Comparison of ENCODE assay signal across 14 cellular contexts in genomic region chr10:79398642-79399041, GRCh38. TPM values are rescaled to one million over a fixed set of nuclear protein-coding genes. Genes with fewer than 3 reads are reported as not detected.
DNase-seq lines count a peak whose midpoint lies in the region; ATAC-seq and TF ChIP-seq lines count a peak whose summit lies in the region.
"Had no signal": no experiment of that assay in that cellular context is flagged by ENCODE, and none has a peak within 500 bp of the region (broad histone marks: within the 10 kb centered on the region; RNA-seq: fewer than 3 reads in every experiment).

No MANE protein-coding gene starts in this region.

- H3K4me1 ChIP-seq in esophagus squamous epithelium = peaks cover 12 to 70% (median 34%) of the 10 kb centered on the region in 3 donors
- H3K4me1 ChIP-seq in tibial artery = peaks cover 5 to 74% (median 60%) of the 10 kb centered on the region in 4 donors

- TF ChIP-seq CTCF in WI38 (IDR thresholded peaks at IDR 0.05; ENCODE audit: low read depth, low read length) (no peak), esophagus squamous epithelium (IDR thresholded peaks at IDR 0.05) (no peak), nephron (IDR thresholded peaks at IDR 0.05; ENCODE audit: unreplicated experiment in 3 of 3) (no peak), tibial artery (IDR thresholded peaks at IDR 0.05) (no peak), GM10266 (IDR thresholded peaks at IDR 0.05; ENCODE audit: control insufficient read depth, insufficient read depth, low read depth, missing control alignments) (no peak)

- peak overlapping the region in 2 of 3 experiments; percentile 5 to 42 for H3K4me3 Mint-ChIP-seq in nephron
- H3K4me3 Mint-ChIP-seq: immature natural killer cell; stimulated activated naive CD8-positive, alpha-beta T cell treated with anti-CD3 and anti-CD28 coated beads, Interleukin-15, Interleukin-2, amounts not matched to agents 100 ng/mL and 50 ng/mL, for 24 hours had no signal

- H3K4me3 ChIP-seq in WI38 (ENCODE audit: low read depth, low read length) (peak overlapping the region; percentile 34), esophagus squamous epithelium (no peak overlapping the region), tibial artery (no peak overlapping the region)
- H3K4me3 ChIP-seq: body of pancreas had no signal

- peaks cover 90% of the 10 kb centered on the region for H3K4me1 Mint-ChIP-seq in nephron

- peaks cover 0 to 7% (median 0%) of the 10 kb centered on the region in 3 donors for H3K36me3 ChIP-seq in esophagus squamous epithelium
- H3K36me3 ChIP-seq in tibial artery = peaks cover 0 to 10% (median 5%) of the 10 kb centered on the region in 3 donors

- peaks cover 24% of the 10 kb centered on the region for H3K36me3 Mint-ChIP-seq in nephron (ENCODE audit: low read depth)

- DNase-seq in esophagus squamous epithelium (lab: John Stamatoyannopoulos, UW) (no peak), tibial artery (no peak), kidney tubule cell (ENCODE audit: low spot score) (no peak), GM10266 (ENCODE audit: extremely low spot score) (no peak)
- DNase-seq: activated CD4-positive, alpha-beta T cell treated with anti-CD3 and anti-CD28 coated beads, Interleukin-2, amount 50 U/mL, for 1 hour; immature natural killer cell; stimulated activated CD4-positive, alpha-beta T cell treated with anti-CD3 and anti-CD28 coated beads, Interleukin-2, amount 100 ng/mL, for 48 hours; T-helper 2 cell had no signal

- H3K27ac ChIP-seq in esophagus squamous epithelium = peak overlapping the region in 3 of 4 donors; percentile 63 to 92 (median 87)
- peak overlapping the region; percentile 88 to 89 for H3K27ac ChIP-seq in tibial artery

- ATAC-seq in GM19395 (IDR thresholded peaks at IDR 0.05; ENCODE audit: unreplicated experiment) = no peak

- no peaks in the 10 kb centered on the region for H3K27me3 Mint-ChIP-seq in nephron (ENCODE audit: low read depth)
- H3K27me3 Mint-ChIP-seq: stimulated activated naive CD8-positive, alpha-beta T cell treated with anti-CD3 and anti-CD28 coated beads, Interleukin-15, Interleukin-2, amounts not matched to agents 100 ng/mL and 50 ng/mL, for 24 hours had no signal

- intact Hi-C loops in esophagus squamous epithelium (cut with DNase I) = no loop called here
- intact Hi-C loops in tibial artery (cut with DNase I; ENCODE audit: low total_unique reads) = no loop called here

- H3K27ac Mint-ChIP-seq in nephron = peak overlapping the region in 2 of 3 experiments; percentile 95 to 98
- H3K27ac Mint-ChIP-seq: activated T-helper 2 cell treated with anti-CD3 and anti-CD28 coated beads, Interferon-gamma antibody, Interleukin-2, Interleukin-4, amounts not matched to agents 10 μg/mL and 5 μg/mL and 100 μg/mL, durations not matched to agents 14 hours and 24 hours and 36 hours; immature natural killer cell; stimulated activated naive CD8-positive, alpha-beta T cell treated with anti-CD3 and anti-CD28 coated beads, Interleukin-15, Interleukin-2, amounts not matched to agents 100 ng/mL and 50 ng/mL, for 24 hours had no signal

- 76 to 84% methylated on average over 3 to 4 of the region's 4 CpGs for WGBS in esophagus squamous epithelium, 2 donors

- no peak for TF ChIP-seq POLR2A in esophagus squamous epithelium (IDR thresholded peaks at IDR 0.05)

- H3K9me3 ChIP-seq in esophagus squamous epithelium = no peaks in the 10 kb centered on the region
- no peaks in the 10 kb centered on the region for H3K9me3 ChIP-seq in tibial artery
- H3K9me3 ChIP-seq: body of pancreas had no signal

- H3K9me3 Mint-ChIP-seq in nephron = no peaks in the 10 kb centered on the region
- H3K9me3 Mint-ChIP-seq: activated T-helper 2 cell treated with anti-CD3 and anti-CD28 coated beads, Interferon-gamma antibody, Interleukin-2, Interleukin-4, amounts not matched to agents 10 μg/mL and 5 μg/mL and 100 μg/mL, durations not matched to agents 14 hours and 24 hours and 36 hours; immature natural killer cell; stimulated activated naive CD8-positive, alpha-beta T cell treated with anti-CD3 and anti-CD28 coated beads, Interleukin-15, Interleukin-2, amounts not matched to agents 100 ng/mL and 50 ng/mL, for 24 hours had no signal

- H3K27me3 ChIP-seq in esophagus squamous epithelium (no peaks in the 10 kb centered on the region), tibial artery (no peaks in the 10 kb centered on the region)
- H3K27me3 ChIP-seq: body of pancreas had no signal

RNA-seq across cellular contexts. Expression of gene ZCCHC24, which starts 46.8 kb away (rescaled TPM):
- 10 to 100 TPM in 1 of 4 donors, 1 to 10 TPM in 3; 2.2 to 26.1 (median 6.4) TPM for total RNA-seq in esophagus squamous epithelium

RNA-seq across cellular contexts. Expression of gene PPIF, which starts 51.4 kb away (rescaled TPM):
- total RNA-seq in esophagus squamous epithelium = 100 to 1,000 TPM in 1 of 4 donors, 10 to 100 TPM in 3; 40.2 to 141 (median 56.6) TPM
